Comparison of ENCODE assay signal across 24 cellular contexts in genomic region chr14:21016791-21017190, GRCh38. TPM values are rescaled to one million over a fixed set of nuclear protein-coding genes. Genes with fewer than 3 reads are reported as not detected.
DNase-seq lines count a peak whose midpoint lies in the region; ATAC-seq and TF ChIP-seq lines count a peak whose summit lies in the region.
"Had no signal": no experiment of that assay in that cellular context is flagged by ENCODE, and none has a peak within 500 bp of the region (broad histone marks: within the 10 kb centered on the region; RNA-seq: fewer than 3 reads in every experiment).

No MANE protein-coding gene starts in this region.

- H3K79me2 ChIP-seq in osteoblast (ENCODE audit: insufficient read depth, low read length) = no peaks in the 10 kb centered on the region

- peaks cover 11% of the 10 kb centered on the region for H3K36me3 Mint-ChIP-seq in dendritic cell treated with granulocyte-macrophage colony-stimulating factor and Interleukin-4, amounts not matched to agents 40 ng/mL and 50 ng/mL, for 4 days (ENCODE audit: low read depth)

- H3K4me2 ChIP-seq in osteoblast (ENCODE audit: insufficient read depth, low read length) = no peak overlapping the region
- H3K4me2 ChIP-seq: GM23338 had no signal

- H3K9me3 ChIP-seq in left ventricle myocardium inferior (replicated peaks) (no peaks in the 10 kb centered on the region), osteoblast (ENCODE audit: low read depth, low read length) (no peaks in the 10 kb centered on the region), gastrocnemius medialis (no peaks in the 10 kb centered on the region)
- H3K9me3 ChIP-seq: BE2C; BLaER1 treated with 17β-estradiol and CSF1 and Interleukin-3, amounts not matched to agents 10 nM and 100 nM had no signal

- peaks cover 17% of the 10 kb centered on the region for H3K27me3 Mint-ChIP-seq in dendritic cell treated with granulocyte-macrophage colony-stimulating factor and Interleukin-4, amounts not matched to agents 40 ng/mL and 50 ng/mL, for 4 days

- no peak overlapping the region for H3K4me3 Mint-ChIP-seq in dendritic cell treated with granulocyte-macrophage colony-stimulating factor and Interleukin-4, amounts not matched to agents 40 ng/mL and 50 ng/mL, for 4 days
- H3K4me3 Mint-ChIP-seq: CD4-positive, alpha-beta T cell; GM23338; H9; HFFc6 had no signal

- H3K27me3 ChIP-seq in left ventricle myocardium inferior (ENCODE audit: low read depth) (no peaks in the 10 kb centered on the region), osteoblast (ENCODE audit: insufficient read depth, low read length) (peaks cover 28% of the 10 kb centered on the region), gastrocnemius medialis (no peaks in the 10 kb centered on the region)
- H3K27me3 ChIP-seq: BE2C; BLaER1 treated with 17β-estradiol and CSF1 and Interleukin-3, amounts not matched to agents 10 nM and 100 nM had no signal

- peaks cover 70% of the 10 kb centered on the region for H3K4me1 Mint-ChIP-seq in dendritic cell treated with granulocyte-macrophage colony-stimulating factor and Interleukin-4, amounts not matched to agents 40 ng/mL and 50 ng/mL, for 4 days (ENCODE audit: low read depth)
- H3K4me1 Mint-ChIP-seq: CD8-positive, alpha-beta memory T cell had no signal

- H3K27ac Mint-ChIP-seq in dendritic cell treated with granulocyte-macrophage colony-stimulating factor and Interleukin-4, amounts not matched to agents 40 ng/mL and 50 ng/mL, for 4 days = peak overlapping the region; percentile 7
- H3K27ac Mint-ChIP-seq: CD4-positive, alpha-beta T cell; CD8-positive, alpha-beta memory T cell; GM23338; H9; HFFc6 had no signal

- no peak overlapping the region for H3K4me3 ChIP-seq in left ventricle myocardium inferior
- H3K4me3 ChIP-seq in osteoblast (ENCODE audit: insufficient read depth, low read length) = no peak overlapping the region
- H3K4me3 ChIP-seq in gastrocnemius medialis = no peak overlapping the region
- H3K4me3 ChIP-seq: BLaER1 treated with 17β-estradiol and CSF1 and Interleukin-3, amounts not matched to agents 10 nM and 100 nM; GM12878; GM23338 had no signal

- no peak for TF ChIP-seq POLR2A in gastrocnemius medialis (IDR thresholded peaks at IDR 0.05)

- H3K27ac ChIP-seq in left ventricle myocardium inferior (replicated peaks) (peak overlapping the region; percentile 19), osteoblast (ENCODE audit: low read depth, low read length) (no peak overlapping the region), gastrocnemius medialis (peak overlapping the region; percentile 97 to 100 (median 100))
- H3K27ac ChIP-seq: 22Rv1; BLaER1 treated with 17β-estradiol and CSF1 and Interleukin-3, amounts not matched to agents 10 nM and 100 nM had no signal

- TF ChIP-seq CTCF in left ventricle myocardium inferior (IDR thresholded peaks at IDR 0.05; ENCODE audit: borderline replicate concordance) (no peak), osteoblast (IDR thresholded peaks at IDR 0.05; ENCODE audit: extremely low read depth, low read depth, low read length) (no peak), gastrocnemius medialis (IDR thresholded peaks at IDR 0.05 in 4 of 5, conservative IDR thresholded peaks at IDR 0.05 in 1 of 5) (no peak), GM13976 (IDR thresholded peaks at IDR 0.05; ENCODE audit: borderline replicate concordance, control extremely low read depth, extremely low read depth, insufficient read depth, missing control alignments) (no peak)

- intact Hi-C loops in left ventricle myocardium inferior (cut with micrococcal nuclease) (no loop called here), Right ventricle myocardium inferior (cut with DNase I) (no loop called here), gastrocnemius medialis (cut with DNase I; ENCODE audit: low total_unique reads) (no loop called here)
- intact Hi-C loops in dendritic cell treated with granulocyte-macrophage colony-stimulating factor and Interleukin-4, amounts not matched to agents 40 ng/mL and 50 ng/mL, for 4 days (cut with micrococcal nuclease) = no loop called here

- in situ Hi-C loops in gastrocnemius medialis (cut with MboI; ENCODE audit: low sequenced_read_pairs in 4 of 4) (loop anchor here (10.0 kb wide), 2 partner anchors 78 to 88 kb away; partner anchors contain the start of genes TMEM253 (in 2 of the 4) and ZNF219 (in 2 of the 4)), ACHN (cut with HindIII; ENCODE audit: low pct_ligation_motif_present, low pct_unique_long_range_greater_than_20kb, low sequenced_read_pairs) (no loop called here), GM13976 (cut with MboI; ENCODE audit: low sequenced_read_pairs, unreplicated experiment) (loop anchor here (10.0 kb wide), 1 partner anchor 78 kb away; the partner anchor contains the start of gene ZNF219)

- no peaks in the 10 kb centered on the region for H4K20me1 ChIP-seq in osteoblast (ENCODE audit: insufficient read depth, low read length)
- H4K20me1 ChIP-seq: BLaER1 treated with 17β-estradiol and CSF1 and Interleukin-3, amounts not matched to agents 10 nM and 100 nM had no signal

- no peaks in the 10 kb centered on the region for H3K9me3 Mint-ChIP-seq in dendritic cell treated with granulocyte-macrophage colony-stimulating factor and Interleukin-4, amounts not matched to agents 40 ng/mL and 50 ng/mL, for 4 days
- H3K9me3 Mint-ChIP-seq: CD4-positive, alpha-beta T cell; CD8-positive, alpha-beta memory T cell; GM23338; H9; HFFc6 had no signal

- peaks cover 49% of the 10 kb centered on the region for H3K4me1 ChIP-seq in left ventricle myocardium inferior
- no peaks in the 10 kb centered on the region for H3K4me1 ChIP-seq in osteoblast (ENCODE audit: insufficient read depth, low read length)
- peaks cover 61 to 77% of the 10 kb centered on the region in 2 donors for H3K4me1 ChIP-seq in gastrocnemius medialis

- no peak overlapping the region for H2AFZ ChIP-seq in osteoblast (ENCODE audit: low read length)
- H2AFZ ChIP-seq: GM23338 had no signal

- ATAC-seq in Right ventricle myocardium inferior = no peak
- ATAC-seq in gastrocnemius medialis = no peak
- ATAC-seq in HG03457 (IDR thresholded peaks at IDR 0.05; ENCODE audit: unreplicated experiment) = no peak
- ATAC-seq: GM12878, GM23338, HCT116 had no signal

- H3K36me3 ChIP-seq in left ventricle myocardium inferior = peaks cover 58% of the 10 kb centered on the region
- H3K36me3 ChIP-seq in osteoblast (ENCODE audit: insufficient read depth, low read length) = no peaks in the 10 kb centered on the region
- peaks cover 0 to 57% of the 10 kb centered on the region in 2 donors for H3K36me3 ChIP-seq in gastrocnemius medialis
- H3K36me3 ChIP-seq: BE2C had no signal

- DNase-seq in left ventricle myocardium inferior = no peak
- DNase-seq in Right ventricle myocardium inferior (ENCODE audit: missing footprints) = no peak
- DNase-seq in osteoblast (ENCODE audit: insufficient read length, low spot score, missing footprints) = peak; percentile 25
- DNase-seq in gastrocnemius medialis = no peak
- no peak for DNase-seq in ACHN
- DNase-seq in GM13976 (ENCODE audit: low spot score) = no peak
- DNase-seq: AML-193; BE2C; CD4-positive, alpha-beta T cell; CD8-positive, alpha-beta memory T cell; DMS 273 treated with DMSO at 0.1 percent for 48 hours; DMS79; EL; GDM1; H9; HFFc6 had no signal

RNA-seq across cellular contexts. Expression of gene NDRG2, which starts 8.1 kb away (rescaled TPM):
- total RNA-seq in left ventricle myocardium inferior = 346 TPM
- 321 TPM for total RNA-seq in Right ventricle myocardium inferior
- total RNA-seq in osteoblast = under 0.01 TPM in 1 of 2 replicates, not detected in the other
- 1,000 to 10,000 TPM in 3 of 4 donors, 100 to 1,000 TPM in 1; 759 to 2,790 (median 1,841) TPM for total RNA-seq in gastrocnemius medialis

RNA-seq across cellular contexts. Expression of gene TPPP2, which starts 13.2 kb away (rescaled TPM):
- 1.6 TPM for total RNA-seq in left ventricle myocardium inferior
- total RNA-seq in Right ventricle myocardium inferior = 1.1 TPM
- not detected in 2 replicates for total RNA-seq in osteoblast
- 1 to 10 TPM in 2 of 4 donors, under 1 TPM in 2; 0.22 to 2.3 (median 1.1) TPM for total RNA-seq in gastrocnemius medialis
- total RNA-seq: CD4-positive, alpha-beta T cell; CD8-positive, alpha-beta memory T cell; GM12878; GM23338; H4; H9; HFFc6 had no signal

RNA-seq across cellular contexts. Expression of gene SLC39A2, which starts 17.7 kb away (rescaled TPM):
- total RNA-seq in left ventricle myocardium inferior (not detected), Right ventricle myocardium inferior (not detected), osteoblast (0.72 TPM in 1 of 2 replicates, not detected in the other), gastrocnemius medialis (not detected)
- total RNA-seq: CD4-positive, alpha-beta T cell; GM12878; GM23338; H4; H9 had no signal

RNA-seq across cellular contexts. Expression of gene RNASE13, which starts 17.8 kb away (rescaled TPM):
- total RNA-seq in left ventricle myocardium inferior (not detected), Right ventricle myocardium inferior (not detected), osteoblast (not detected in 2 replicates), gastrocnemius medialis (not detected)
- total RNA-seq: CD4-positive, alpha-beta T cell; CD8-positive, alpha-beta memory T cell; GM12878; GM23338; H4; H9; HFFc6 had no signal

RNA-seq across cellular contexts. Expression of gene RNASE7, which starts 25.4 kb away (rescaled TPM):
- total RNA-seq in left ventricle myocardium inferior (not detected), Right ventricle myocardium inferior (not detected), osteoblast (not detected in 2 replicates), gastrocnemius medialis (under 1 TPM in 1 of 4 donors, not detected in 3; 0.55 TPM)
- total RNA-seq: CD4-positive, alpha-beta T cell; CD8-positive, alpha-beta memory T cell; GM12878; GM23338; H4; H9; HFFc6 had no signal

Comparison
In these comparisons a context has a peak if more than half of its experiments do, and no peak if none do; other contexts are left out.
1. RNA of gene NDRG2, which starts 8.1 kb away (total RNA-seq): 759 to 2,790 TPM in gastrocnemius medialis, 346 TPM in left ventricle myocardium inferior (single experiment) and 321 TPM in Right ventricle myocardium inferior (single experiment); under 0.01 TPM in osteoblast; every median in the first group is over 100 times any median in the second.